In the genomic region with DNA sequence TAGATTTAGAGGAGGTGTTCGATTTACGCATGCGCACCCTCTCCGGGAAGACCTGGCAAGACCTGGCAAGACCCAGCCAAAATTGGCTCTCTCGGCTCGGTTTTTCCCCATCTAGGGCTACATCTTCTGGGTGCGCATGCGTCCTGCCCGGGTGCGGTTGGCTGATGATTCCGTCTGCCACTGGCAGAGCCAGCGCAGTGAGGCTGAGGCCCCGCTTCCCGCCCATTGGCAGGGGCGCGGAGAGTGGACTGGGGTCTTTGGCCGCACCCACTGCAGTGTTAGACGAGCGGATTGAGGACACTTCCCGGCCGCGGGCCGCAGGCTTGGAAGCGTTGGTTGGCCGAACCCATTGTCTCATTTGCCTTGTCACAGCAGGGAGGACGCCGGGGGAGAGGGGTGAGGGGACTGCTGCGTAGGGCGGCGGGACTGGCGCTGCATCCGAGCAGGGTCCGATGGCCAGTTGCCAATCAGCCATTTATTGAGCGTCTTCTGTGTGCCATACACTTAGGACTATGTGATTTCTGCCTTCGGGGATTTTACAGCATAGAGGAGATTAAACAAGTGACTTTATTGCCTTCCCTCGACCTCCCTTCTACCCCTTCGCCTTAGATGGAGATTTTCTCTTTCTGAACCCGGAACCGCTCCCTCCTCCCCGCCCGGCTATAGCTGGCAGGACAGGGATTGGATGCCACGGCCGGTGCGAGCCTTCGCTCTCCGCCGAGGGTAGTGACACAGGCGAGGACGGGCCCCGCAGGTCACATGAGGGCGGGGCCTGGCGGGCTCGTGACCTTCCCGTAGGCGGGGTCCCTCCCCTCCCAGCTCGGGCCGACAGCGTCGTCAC, we compare ENCODE assay signal across 8 cellular contexts. TPM values are rescaled to one million over a fixed set of nuclear protein-coding genes. Genes with fewer than 3 reads are reported as not detected.
DNase-seq lines count a peak whose midpoint lies in the region; ATAC-seq, FAIRE-seq and TF ChIP-seq lines count a peak whose summit lies in the region.

No MANE protein-coding gene starts in this region.

- H2BK12ac ChIP-seq in H1 (ENCODE audit: low read depth, low read length): peak overlapping the region; percentile 86; the same call in 1 of the 2 replicates

- POLR2A ChIA-PET in Caco-2 (lab: Charles Lee): interaction anchor here (0.7 to 2.1 kb wide), 16 partner anchors 9 to 272 kb away, joined by 3 to 92 read pairs (median 5); a partner anchor contains a TSS
- POLR2A ChIA-PET in H1 (lab: Charles Lee; ENCODE audit: partially characterized antibody): interaction anchor here (0.6 to 2.0 kb wide), 17 partner anchors 8 to 186 kb away, joined by 3 to 17 read pairs (median 4); a partner anchor contains a TSS

- no peak for TF ChIP-seq EP300 in H1 (IDR thresholded peaks at IDR 0.05; ENCODE audit: borderline replicate concordance in 1 of 2, low read depth in 2 of 2, low read length in 2 of 2)

- H2AK5ac ChIP-seq in H1 (ENCODE audit: low read depth, low read length): 0 out of 2 replicates have a peak overlapping the region, but pooled peaks have one; percentile 29

- H4K5ac ChIP-seq in H1 (ENCODE audit: insufficient read length, low read depth, low read length): peak overlapping the region; percentile 87

- H4K20me1 ChIP-seq in H1 (replicated peaks in 1 of 2; ENCODE audit: control insufficient read depth in 1 of 2, insufficient read depth in 2 of 2, low read length in 2 of 2): no peaks in the 10 kb centered on the region

- H3K4me3 ChIP-seq in Caco-2 (ENCODE audit: low read depth, low read length): peak overlapping the region; percentile 70
- peak overlapping the region; percentile 57 to 83 (median 69) for H3K4me3 ChIP-seq in H1 (ENCODE audit: extremely low read depth in 1 of 4, insufficient read depth in 2 of 4, low read depth in 3 of 4, low read length in 4 of 4)

- H3K18ac ChIP-seq in H1 (ENCODE audit: extremely low read depth, low read length): peak overlapping the region; percentile 94

- H3K9me3 Mint-ChIP-seq in Caco-2 (ENCODE audit: unreplicated experiment): no peaks in the 10 kb centered on the region
- H3K9me3 Mint-ChIP-seq in activated CD8-positive, alpha-beta memory T cell treated with anti-CD3 and anti-CD28 coated beads, Interleukin-2, amount 10 ng/mL, durations not matched to agents 7 days and 5 days (ENCODE audit: low read depth): no peaks in the 10 kb centered on the region
- H3K9me3 Mint-ChIP-seq in memory B cell: no peaks in the 10 kb centered on the region

- no peak for TF ChIP-seq RAD21 in H1 (IDR thresholded peaks at IDR 0.05 in 1 of 2, conservative IDR thresholded peaks at IDR 0.05 in 1 of 2; ENCODE audit: low read depth in 2 of 2, low read length in 2 of 2)

- H3K9me3 ChIP-seq in Caco-2 (no peaks in the 10 kb centered on the region), H1 (ENCODE audit: insufficient read depth in 2 of 2, low read depth in 1 of 2, low read length in 1 of 2) (no peaks in the 10 kb centered on the region)

- CTCF ChIA-PET in Caco-2 (lab: Charles Lee): interaction anchor here (0.6 to 2.3 kb wide), 24 partner anchors 11 to 1412 kb away, joined by 3 to 87 read pairs (median 4); a partner anchor contains a TSS
- CTCF ChIA-PET in activated CD8-positive, alpha-beta memory T cell treated with anti-CD3 and anti-CD28 coated beads, Interleukin-2, amount 10 ng/mL, durations not matched to agents 7 days and 5 days (lab: Charles Lee): interaction anchor here (0.7 to 12.1 kb wide), 25 partner anchors 10 to 270 kb away, joined by 3 to 463 read pairs (median 4); a partner anchor contains a TSS
- CTCF ChIA-PET in H1 (lab: Charles Lee; ENCODE audit: partially characterized antibody): interaction anchor here (0.5 to 12.1 kb wide), 29 partner anchors 8 to 351 kb away, joined by 3 to 574 read pairs (median 4); a partner anchor contains a TSS

- DNase-seq in Caco-2: peak; percentile 98
- DNase-seq in HUDEP-2 (lab: John Stamatoyannopoulos, UW; ENCODE audit: unreplicated experiment in 76 of 76): peak in 75 of 76 experiments; percentile 76 to 98 (median 95)
- peak; percentile 97 for DNase-seq in NOMO-1 treated with DMSO at 0.1 percent for 48 hours (lab: John Stamatoyannopoulos, UW; ENCODE audit: unreplicated experiment)
- DNase-seq in activated CD8-positive, alpha-beta memory T cell treated with anti-CD3 and anti-CD28 coated beads, Interleukin-2, amount 10 ng/mL, durations not matched to agents 7 days and 5 days: peak; percentile 97
- peak; percentile 95 to 98 for DNase-seq in H1 (ENCODE audit: low read depth in 1 of 2, low spot score in 2 of 2)
- peak; percentile 90 to 94 for DNase-seq in memory B cell (ENCODE audit: low spot score in 2 of 2)
- peak; percentile 96 for DNase-seq in stimulated activated CD8-positive, alpha-beta memory T cell treated with anti-CD3 and anti-CD28 coated beads, Interleukin-12 subunit alpha, Interleukin-12 subunit beta, amount 100 ng/mL, for 1 hour (ENCODE audit: low read depth)

- H3K27ac Mint-ChIP-seq in Caco-2 (ENCODE audit: unreplicated experiment): peak overlapping the region; percentile 90
- H3K27ac Mint-ChIP-seq in activated CD8-positive, alpha-beta memory T cell treated with anti-CD3 and anti-CD28 coated beads, Interleukin-2, amount 10 ng/mL, durations not matched to agents 7 days and 5 days: peak overlapping the region; percentile 95
- H3K27ac Mint-ChIP-seq in memory B cell: peak overlapping the region; percentile 98

- peak overlapping the region; percentile 10; the same call in 1 of the 2 replicates for H2AFZ ChIP-seq in H1 (ENCODE audit: low read length)

- H3K27me3 ChIP-seq in Caco-2 (replicated peaks; ENCODE audit: control insufficient read depth, insufficient read depth, low read length) (no peaks in the 10 kb centered on the region), H1 (replicated peaks in 1 of 4; ENCODE audit: control insufficient read depth in 3 of 4, extremely low read depth in 1 of 4, insufficient read depth in 3 of 4, low read length in 3 of 4) (no peaks in the 10 kb centered on the region)

- peak; percentile 85 for ATAC-seq in GM21381 (IDR thresholded peaks at IDR 0.05; ENCODE audit: unreplicated experiment)
- ATAC-seq in activated CD8-positive, alpha-beta memory T cell treated with anti-CD3 and anti-CD28 coated beads, Interleukin-2, amount 10 ng/mL, durations not matched to agents 7 days and 5 days: peak; percentile 92
- peak; percentile 82 for ATAC-seq in memory B cell (ENCODE audit: low read depth)

- H3K23me2 ChIP-seq in H1 (ENCODE audit: low read depth, low read length): peaks cover 5% of the 10 kb centered on the region

- H3K4ac ChIP-seq in H1 (replicated peaks; ENCODE audit: insufficient read length, low read depth, low read length): peak overlapping the region; percentile 64

- H3K79me1 ChIP-seq in H1 (ENCODE audit: low read depth, low read length): no peaks in the 10 kb centered on the region

- H3K36me3 ChIP-seq in Caco-2 (ENCODE audit: control insufficient read depth, insufficient read depth, low read length) (no peaks in the 10 kb centered on the region), H1 (ENCODE audit: control insufficient read depth in 2 of 4, insufficient read depth in 4 of 4, low read length in 3 of 4) (no peaks in the 10 kb centered on the region)

- peak overlapping the region; percentile 15 to 73 (median 59) for H3K9ac ChIP-seq in H1 (replicated peaks in 1 of 4; ENCODE audit: extremely low read depth in 1 of 4, low read depth in 3 of 4, low read length in 3 of 4)

- H3K4me2 ChIP-seq in H1 (ENCODE audit: insufficient read depth in 1 of 2, low read depth in 2 of 2, low read length in 2 of 2): peak overlapping the region; percentile 79 to 85

- peak overlapping the region; percentile 85 for H4K91ac ChIP-seq in H1 (replicated peaks; ENCODE audit: insufficient read length, low read length)

- H2BK120ac ChIP-seq in H1 (replicated peaks; ENCODE audit: low read depth, low read length): peak overlapping the region; percentile 88

- H3K79me2 ChIP-seq in H1 (ENCODE audit: control insufficient read depth in 1 of 2, insufficient read depth in 2 of 2, low read length in 2 of 2): no peaks in the 10 kb centered on the region

- H3K36me3 Mint-ChIP-seq in Caco-2 (ENCODE audit: insufficient read depth, unreplicated experiment) (peaks cover 17% of the 10 kb centered on the region), memory B cell (no peaks in the 10 kb centered on the region)
- no peaks in the 10 kb centered on the region for H3K36me3 Mint-ChIP-seq in activated CD8-positive, alpha-beta memory T cell treated with anti-CD3 and anti-CD28 coated beads, Interleukin-2, amount 10 ng/mL, durations not matched to agents 7 days and 5 days

- peak overlapping the region; percentile 75 for H3K56ac ChIP-seq in H1 (replicated peaks; ENCODE audit: insufficient read length, low read depth, low read length)

- TSS peak; percentile 94 for BruUV-seq in Caco-2 (replicated peaks; lab: Mats Ljungman, UMichigan)

- no peak for FAIRE-seq in H1 (lab: Jason Lieb, UNC)

- peak overlapping the region; percentile 88 for H3K4me3 Mint-ChIP-seq in Caco-2 (ENCODE audit: unreplicated experiment)
- H3K4me3 Mint-ChIP-seq in activated CD8-positive, alpha-beta memory T cell treated with anti-CD3 and anti-CD28 coated beads, Interleukin-2, amount 10 ng/mL, durations not matched to agents 7 days and 5 days: peak overlapping the region; percentile 86
- H3K4me3 Mint-ChIP-seq in memory B cell: peak overlapping the region; percentile 91

- no peak overlapping the region for H3K14ac ChIP-seq in H1 (ENCODE audit: insufficient read length)

- H2BK20ac ChIP-seq in H1 (ENCODE audit: low read length): no peak overlapping the region

- H3K27ac ChIP-seq in H1 (ENCODE audit: low read depth, low read length): peak overlapping the region; percentile 77

- peak; percentile 47 to 87 for TF ChIP-seq POLR2A in H1 (IDR thresholded peaks at IDR 0.05; ENCODE audit: control extremely low read depth in 1 of 2, low read depth in 2 of 2, low read length in 2 of 2)

- peak overlapping the region; percentile 91; the same call in 1 of the 2 replicates for H4K8ac ChIP-seq in H1 (ENCODE audit: extremely low read depth, insufficient read depth, low read length)

- H3K23ac ChIP-seq in H1 (ENCODE audit: insufficient read length): no peak overlapping the region

- intact Hi-C loops in Caco-2 (cut with micrococcal nuclease; ENCODE audit: unreplicated experiment): loop anchor here (1.0 to 5.0 kb wide), 5 partner anchors 14 to 152 kb away; no protein-coding TSS in a partner anchor

- TF ChIP-seq CTCF in Caco-2 (IDR thresholded peaks at IDR 0.05; ENCODE audit: insufficient read depth in 1 of 2, low read depth in 1 of 2, low read length in 1 of 2, severe bottlenecking in 1 of 2, unreplicated experiment in 1 of 2) (no peak), H1 (IDR thresholded peaks at IDR 0.05; ENCODE audit: control extremely low read depth in 1 of 3, insufficient read depth in 1 of 3, low read depth in 1 of 3, low read length in 3 of 3) (no peak)

- H3K4me1 Mint-ChIP-seq in Caco-2 (ENCODE audit: low read depth, unreplicated experiment): peaks cover 1% of the 10 kb centered on the region
- H3K4me1 Mint-ChIP-seq in activated CD8-positive, alpha-beta memory T cell treated with anti-CD3 and anti-CD28 coated beads, Interleukin-2, amount 10 ng/mL, durations not matched to agents 7 days and 5 days: peaks cover 31% of the 10 kb centered on the region
- H3K4me1 Mint-ChIP-seq in memory B cell: peaks cover 10% of the 10 kb centered on the region

- 1% methylated on average over 58 of the region's 59 CpGs; no CpG with 5 or more reads in 1 of the 2 experiments for WGBS in H1 (ENCODE audit: extremely low coverage in 1 of 2, insufficient coverage in 1 of 2, insufficient read length in 1 of 2, insufficient replicate concordance in 2 of 2, low coverage in 1 of 2, low lambda C conversion rate in 2 of 2, missing lambda C conversion rate in 1 of 2), 2 experiments

- peak overlapping the region; percentile 50; the same call in 1 of the 2 replicates for H2BK15ac ChIP-seq in H1 (ENCODE audit: low read length)

- H2BK5ac ChIP-seq in H1 (ENCODE audit: low read depth, low read length): peak overlapping the region; percentile 97

- no peaks in the 10 kb centered on the region for H3K27me3 Mint-ChIP-seq in Caco-2 (ENCODE audit: insufficient read depth, unreplicated experiment)
- H3K27me3 Mint-ChIP-seq in activated CD8-positive, alpha-beta memory T cell treated with anti-CD3 and anti-CD28 coated beads, Interleukin-2, amount 10 ng/mL, durations not matched to agents 7 days and 5 days: peaks cover 7% of the 10 kb centered on the region
- H3K27me3 Mint-ChIP-seq in memory B cell: no peaks in the 10 kb centered on the region

- H3K4me1 ChIP-seq in Caco-2: peaks cover 13% of the 10 kb centered on the region
- H3K4me1 ChIP-seq in H1 (replicated peaks in 1 of 4; ENCODE audit: control insufficient read depth in 3 of 4, insufficient read depth in 4 of 4, low read length in 3 of 4): peaks cover 0 to 5% (median under 1%) of the 10 kb centered on the region in 4 experiments; a peak in 2 of 7 replicates

RNA-seq across cellular contexts. Expression of a gene that starts 43.7 kb away (rescaled TPM):
- 18.6 and 21.4 TPM in 2 replicates for total RNA-seq in Caco-2 (2022)
- total RNA-seq in activated CD8-positive, alpha-beta memory T cell treated with anti-CD3 and anti-CD28 coated beads, Interleukin-2, amount 10 ng/mL, durations not matched to agents 7 days and 5 days: 10 to 100 TPM; 57.1 to 63.1 TPM
- 17.3 and 19.5 TPM in 2 replicates for total RNA-seq in H1 (2021; fragmentation: NEBNext Ultra II Directional; extraction: Animal tissue kit (Norgen Biotek cat#: 25700))
- polyA plus RNA-seq in H1 (2011; rRNA removed): 20.3 and 44.4 TPM in 2 replicates
- polyA plus RNA-seq in H1 (2011; cell fraction: cytosol; rRNA removed): 12.4 TPM
- 19.5 TPM for polyA plus RNA-seq in H1 (2011; cell fraction: nucleus; rRNA removed)
- 10.3 to 14.6 TPM (median 12.8 TPM) in 4 replicates for polyA plus RNA-seq in H1 (2012, experiment 1 of 2)
- 8.1 TPM for polyA plus RNA-seq in H1 (2012, experiment 2 of 2)
- 9.1 TPM for polyA plus RNA-seq in H1 (2013, experiment 1 of 2)
- 8.8 TPM for polyA plus RNA-seq in H1 (2013, experiment 2 of 2)
- polyA minus RNA-seq in H1 (2011; rRNA and poly(A)+ RNA removed): 6.7 and 7.7 TPM in 2 replicates
- 14.5 TPM for polyA minus RNA-seq in H1 (2011; cell fraction: cytosol; rRNA and poly(A)+ RNA removed)
- 9.3 TPM for polyA minus RNA-seq in H1 (2011; cell fraction: nucleus; rRNA and poly(A)+ RNA removed)

Comparison
In these comparisons a context has a peak if more than half of its experiments do, and no peak if none do; other contexts are left out.
1. Peak in every context shown above with its lines: DNase-seq, ATAC-seq, H3K4me3 ChIP-seq and H3K27ac ChIP-seq.